In the genomic region with DNA sequence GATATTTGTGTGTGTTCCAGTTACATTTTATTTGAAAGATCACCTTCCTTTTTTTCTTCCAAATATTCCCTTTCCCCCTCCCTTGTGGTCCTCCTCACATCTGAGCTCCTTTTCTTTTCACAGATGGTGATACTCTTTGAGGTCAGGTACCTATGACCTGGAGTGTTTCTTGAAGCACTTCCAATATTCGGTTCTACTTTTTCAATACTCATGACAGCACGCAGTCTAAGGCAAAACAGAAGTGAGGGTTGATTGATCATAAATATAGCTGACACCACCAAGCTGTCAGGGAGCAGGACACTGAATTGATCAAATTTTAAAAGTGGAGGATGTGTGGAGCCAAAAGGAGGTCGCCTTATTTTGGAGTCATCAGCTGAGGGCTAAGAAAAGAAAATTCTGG, we compare ENCODE assay signal across 34 cellular contexts.
"Had no signal": no experiment of that assay in that cellular context is flagged by ENCODE, and none has a peak within 500 bp of the region (broad histone marks: within the 10 kb centered on the region; RNA-seq: fewer than 3 reads in every experiment).

No MANE protein-coding gene starts in this region.

- H3K9me3 ChIP-seq: adrenal gland, SJCRH30 had no signal

- H3K36me3 ChIP-seq: adrenal gland, SJCRH30 had no signal

- DNase-seq: activated B cell treated with CpG ODN at 0.5 μM for 24 hours; activated CD4-positive, alpha-beta memory T cell treated with anti-CD3 and anti-CD28 coated beads for 36 hours; activated CD4-positive, alpha-beta T cell treated with anti-CD3 and anti-CD28 coated beads for 4 hours; activated CD4-positive, alpha-beta T cell treated with anti-CD3 and anti-CD28 coated beads, Interleukin-2, amount 50 U/mL, for 1 hour; activated CD4-positive, CD25-positive, alpha-beta regulatory T cell treated with anti-CD3 and anti-CD28 coated beads, Interleukin-2, amount 50 U/mL, for 72 hours; activated CD8-positive, alpha-beta memory T cell treated with anti-CD3 and anti-CD28 coated beads, Interleukin-2, amount 50 U/mL, for 4 hours; activated gamma-delta T cell treated with Interleukin-2 at 50 U/mL for 16 hours; activated naive CD4-positive, alpha-beta T cell treated with anti-CD3 and anti-CD28 coated beads for 36 hours; activated T-cell treated with anti-CD3 and anti-CD28 coated beads for 4 hours; activated T-cell treated with anti-CD3 and anti-CD28 coated beads, Interleukin-2, amount 50 U/mL, for 4 hours; adrenal gland; anterior cingulate cortex; caudate nucleus; cerebellar nuclear complex; MM.1S; MV-4-11; NCI-H1092; NCI-H1436 treated with DMSO at 0.1 percent for 48 hours; NCI-H1694 treated with DMSO at 0.1 percent for 48 hours; NCI-H2029; NCI-H345; NCI-H524 treated with DMSO at 0.1 percent for 48 hours; NK-92 treated with Interleukin-12 subunit alpha and Interleukin-12 subunit beta, amount 100 ng/mL, for 24 hours; SHP77; SJCRH30; T-cell; T-helper 17 cell; T-helper 9 cell had no signal

- H3K4me1 Mint-ChIP-seq: activated B cell treated with CpG ODN at 0.5 μM for 24 hours, brain, T-cell, T-helper 17 cell had no signal

- FAIRE-seq: bronchial epithelial cell had no signal

- H3K27me3 ChIP-seq: adrenal gland, SJCRH30 had no signal

- H3K4me1 ChIP-seq: adrenal gland, SJCRH30 had no signal

- H3K27ac ChIP-seq: adrenal gland, SJCRH30, SK-N-MC, VCaP had no signal

- H3K27ac Mint-ChIP-seq: activated B cell treated with CpG ODN at 0.5 μM for 24 hours; activated CD4-positive, alpha-beta memory T cell treated with anti-CD3 and anti-CD28 coated beads for 36 hours; activated naive CD4-positive, alpha-beta T cell treated with anti-CD3 and anti-CD28 coated beads for 36 hours; activated naive CD4-positive, alpha-beta T cell treated with anti-CD3 and anti-CD28 coated beads, Interleukin-2, amount 50 U/mL, for 72 hours; activated T-helper 1 cell treated with anti-CD3 and anti-CD28 coated beads, Interleukin-12 subunit alpha, Interleukin-12 subunit beta, Interleukin-2, Interleukin-4 antibody, amounts not matched to agents 30 ng/mL and 10 ng/mL and 1 ng/mL, durations not matched to agents 14 hours and 24 hours and 36 hours; brain; T-cell; T-helper 17 cell had no signal

- H3K9me3 Mint-ChIP-seq: activated B cell treated with CpG ODN at 0.5 μM for 24 hours; activated CD4-positive, alpha-beta memory T cell treated with anti-CD3 and anti-CD28 coated beads for 36 hours; activated naive CD4-positive, alpha-beta T cell treated with anti-CD3 and anti-CD28 coated beads for 36 hours; activated T-cell treated with anti-CD3 and anti-CD28 coated beads, Interleukin-2, amount 50 U/mL, for 4 hours; activated T-helper 1 cell treated with anti-CD3 and anti-CD28 coated beads, Interleukin-12 subunit alpha, Interleukin-12 subunit beta, Interleukin-2, Interleukin-4 antibody, amounts not matched to agents 30 ng/mL and 10 ng/mL and 1 ng/mL, durations not matched to agents 14 hours and 24 hours and 36 hours; brain had no signal

- H3K36me3 Mint-ChIP-seq: activated CD4-positive, alpha-beta memory T cell treated with anti-CD3 and anti-CD28 coated beads for 36 hours; activated naive CD4-positive, alpha-beta T cell treated with anti-CD3 and anti-CD28 coated beads, Interleukin-2, amount 50 U/mL, for 72 hours; brain; T-cell had no signal

- H3K4me3 ChIP-seq: adrenal gland, SJCRH30, SK-N-MC had no signal

- H3K27me3 Mint-ChIP-seq: activated B cell treated with CpG ODN at 0.5 μM for 24 hours; activated CD4-positive, alpha-beta memory T cell treated with anti-CD3 and anti-CD28 coated beads for 36 hours; T-helper 17 cell had no signal

- ATAC-seq: activated naive CD4-positive, alpha-beta T cell treated with anti-CD3 and anti-CD28 coated beads, Interleukin-2, amount 50 U/mL, for 72 hours; activated T-cell treated with anti-CD3 and anti-CD28 coated beads, Interleukin-2, amount 50 U/mL, for 4 hours; T-cell; T-helper 17 cell had no signal

- H3K4me3 Mint-ChIP-seq: activated B cell treated with CpG ODN at 0.5 μM for 24 hours; activated CD4-positive, alpha-beta memory T cell treated with anti-CD3 and anti-CD28 coated beads for 36 hours; activated naive CD4-positive, alpha-beta T cell treated with anti-CD3 and anti-CD28 coated beads for 36 hours; activated T-cell treated with anti-CD3 and anti-CD28 coated beads, Interleukin-2, amount 50 U/mL, for 4 hours; activated T-helper 1 cell treated with anti-CD3 and anti-CD28 coated beads, Interleukin-12 subunit alpha, Interleukin-12 subunit beta, Interleukin-2, Interleukin-4 antibody, amounts not matched to agents 30 ng/mL and 10 ng/mL and 1 ng/mL, durations not matched to agents 14 hours and 24 hours and 36 hours; brain; T-cell; T-helper 17 cell had no signal
